Comparison of ENCODE assay signal across 8 cellular contexts in the genomic region with DNA sequence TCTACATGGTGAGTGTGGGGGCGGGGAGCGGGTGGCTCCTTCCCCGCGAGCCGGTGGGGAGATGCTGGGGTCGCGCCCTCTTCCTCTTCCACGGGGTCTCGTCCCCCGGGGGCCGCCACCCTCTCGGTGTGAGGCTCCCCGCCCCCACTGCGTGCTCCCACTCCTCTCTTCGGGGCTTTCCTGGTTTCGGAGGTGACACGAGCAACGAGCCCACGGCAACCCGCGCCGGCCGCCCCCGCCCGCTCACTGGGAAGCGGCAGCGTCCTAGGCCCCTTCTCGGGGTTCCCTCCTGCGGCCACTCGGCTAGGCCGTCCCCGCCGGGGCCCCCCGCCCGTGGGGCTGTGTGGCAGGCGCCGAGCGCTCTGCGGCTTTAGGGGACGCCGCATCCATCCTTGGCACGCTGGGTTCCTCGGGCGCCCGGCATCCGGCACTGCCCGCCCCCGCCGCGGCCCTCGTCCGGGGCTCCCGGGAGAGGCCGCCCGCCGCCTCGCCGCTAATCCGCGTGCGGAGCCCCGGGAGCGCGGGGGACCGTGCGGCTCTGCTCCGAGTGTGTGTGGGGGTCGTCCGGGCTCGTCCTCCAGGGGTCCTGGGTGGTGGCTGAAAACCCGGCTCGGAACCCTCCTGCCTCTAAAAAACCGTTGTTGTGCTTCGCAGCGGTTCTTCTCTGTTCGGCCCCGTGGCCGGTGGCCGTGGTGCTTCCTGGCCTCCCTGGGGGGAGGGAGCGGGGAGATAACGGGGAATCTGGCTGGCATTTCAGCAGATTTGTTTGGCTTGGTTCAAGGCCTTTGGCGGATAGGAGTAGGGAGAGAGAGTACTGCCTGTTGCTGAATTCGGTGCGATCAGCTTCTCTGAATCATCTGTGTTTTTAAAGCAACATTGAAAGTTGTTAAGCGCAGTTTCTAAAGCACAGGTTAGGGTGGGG. TPM values are rescaled to one million over a fixed set of nuclear protein-coding genes. Genes with fewer than 3 reads are reported as not detected.
A peak's percentile ranks its signal among the peaks of the same experiment; 100 is the strongest.
DNase-seq lines count a peak whose midpoint lies in the region; ATAC-seq, FAIRE-seq and TF ChIP-seq lines count a peak whose summit lies in the region.

No MANE protein-coding gene starts in this region.

- peaks cover 78% of the 10 kb centered on the region for H3K4me1 Mint-ChIP-seq in HFFc6 (ENCODE audit: low read depth)

- H3K9me3 Mint-ChIP-seq in HFFc6, result no peaks in the 10 kb centered on the region

- peak overlapping the region; percentile 84 to 87 for H3K4me3 ChIP-seq in duodenal mucosa (ENCODE audit: low read depth in 1 of 2, low read length in 2 of 2)
- H3K4me3 ChIP-seq in left lung, result peak overlapping the region; percentile 87 to 100

- TF ChIP-seq CTCF in HFFc6 (IDR thresholded peaks at IDR 0.05), result no peak
- TF ChIP-seq CTCF in left lung (IDR thresholded peaks at IDR 0.05), result no peak
- TF ChIP-seq CTCF in D721Med (IDR thresholded peaks at IDR 0.05; ENCODE audit: insufficient read depth, missing control alignments), result no peak

- H3K36me3 Mint-ChIP-seq in HFFc6 (ENCODE audit: low read depth), result no peaks in the 10 kb centered on the region; the same call in 1 of the 2 replicates

- peak; percentile 26 for ATAC-seq in GM18498 (IDR thresholded peaks at IDR 0.05; ENCODE audit: unreplicated experiment)
- peak; percentile 43 for ATAC-seq in left lung

- FAIRE-seq in D721Med (lab: Jason Lieb, UNC), result no peak

- H3K27ac ChIP-seq in duodenal mucosa (ENCODE audit: low read depth, low read length), result peak overlapping the region; percentile 85
- H3K27ac ChIP-seq in left lung, result peak overlapping the region; percentile 95 to 96

- intact Hi-C loops in left lung (cut with DNase I), result loop anchor here in 1 of 2 donors (10.0 kb wide), 2 partner anchors 67 to 73 kb away; no protein-coding TSS in a partner anchor

- no peaks in the 10 kb centered on the region for H3K27me3 ChIP-seq in duodenal mucosa (ENCODE audit: control insufficient read depth in 1 of 2, insufficient read depth in 2 of 2, low read length in 2 of 2)
- no peaks in the 10 kb centered on the region for H3K27me3 ChIP-seq in left lung

- peak overlapping the region; percentile 96 for H3K27ac Mint-ChIP-seq in HFFc6

- H3K9ac ChIP-seq in duodenal mucosa (ENCODE audit: low read depth in 1 of 2, low read length in 2 of 2), result peak overlapping the region; percentile 73 to 74

- no peaks in the 10 kb centered on the region for H3K36me3 ChIP-seq in duodenal mucosa (ENCODE audit: control insufficient read depth in 1 of 2, insufficient read depth in 2 of 2, low read length in 2 of 2)
- no peaks in the 10 kb centered on the region for H3K36me3 ChIP-seq in left lung

- peaks cover 25 to 34% of the 10 kb centered on the region in 2 donors for H3K4me1 ChIP-seq in duodenal mucosa (ENCODE audit: control insufficient read depth in 1 of 2, insufficient read depth in 2 of 2, low read length in 2 of 2)
- peaks cover 5 to 68% of the 10 kb centered on the region in 2 donors for H3K4me1 ChIP-seq in left lung

- H3K4me3 Mint-ChIP-seq in HFFc6, result peak overlapping the region; percentile 96

- peak; percentile 65 for DNase-seq in HFFc6
- peak; percentile 19 for DNase-seq in MV-4-11 (lab: John Stamatoyannopoulos, UW)
- peak; percentile 63 to 68 for DNase-seq in activated CD4-positive, alpha-beta T cell treated with anti-CD3 and anti-CD28 coated beads, Interleukin-2, amount 50 U/mL, for 48 hours
- peak; percentile 55 to 89 for DNase-seq in left lung
- peak; percentile 62 for DNase-seq in stimulated activated CD4-positive, alpha-beta T cell treated with anti-CD3 and anti-CD28 coated beads, Interleukin-4, amount 100 ng/mL, for 24 hours
- no peak for DNase-seq in D721Med (ENCODE audit: insufficient read length, low spot score)

- H3K27me3 Mint-ChIP-seq in HFFc6 (ENCODE audit: insufficient read depth), result peaks cover 5% of the 10 kb centered on the region

- H3K9me3 ChIP-seq in duodenal mucosa (ENCODE audit: control insufficient read depth in 1 of 2, low read length in 2 of 2), result no peaks in the 10 kb centered on the region
- no peaks in the 10 kb centered on the region for H3K9me3 ChIP-seq in left lung

RNA-seq across cellular contexts. Expression of gene PCNX1, which starts 1.0 kb away (rescaled TPM):
- 10 to 100 TPM; 35.1 to 49.6 (median 41.1) TPM for total RNA-seq in HFFc6 (2021; fragmentation: NEBNext Ultra II Directional; extraction: Animal tissue kit (Norgen Biotek cat#: 25700))
- 10 to 100 TPM; 44.7 to 65.8 TPM for total RNA-seq in left lung
